ENCODE assay signal across 18 cellular contexts in genomic region chr7:572668-573495, GRCh38. TPM values are rescaled to one million over a fixed set of nuclear protein-coding genes. Genes with fewer than 3 reads are reported as not detected.
DNase-seq lines count a peak whose midpoint lies in the region; ATAC-seq and TF ChIP-seq lines count a peak whose summit lies in the region.
"Had no signal": no experiment of that assay in that cellular context is flagged by ENCODE, and none has a peak within 500 bp of the region (broad histone marks: within the 10 kb centered on the region; RNA-seq: fewer than 3 reads in every experiment).

No MANE protein-coding gene starts in this region.

- H4K8ac ChIP-seq in H9 (replicated peaks; ENCODE audit: insufficient read length, low read depth, low read length) = no peak overlapping the region
- no peak overlapping the region for H4K8ac ChIP-seq in neuronal stem cell (ENCODE audit: low read depth, low read length)

- H3K27ac Mint-ChIP-seq in H9 = peak overlapping the region in 2 of 3 experiments; percentile 52 to 81; a peak in 4 of 7 replicates
- H3K27ac Mint-ChIP-seq: CD8-positive, alpha-beta memory T cell; IgD-negative memory B cell had no signal

- peaks cover 2% of the 10 kb centered on the region for H3K27me3 Mint-ChIP-seq in H9 (ENCODE audit: low read depth)
- H3K27me3 Mint-ChIP-seq: CD8-positive, alpha-beta memory T cell; IgD-negative memory B cell had no signal

- H4K91ac ChIP-seq in H9 (ENCODE audit: insufficient read length, low read depth, low read length) (no peak overlapping the region), neuronal stem cell (ENCODE audit: low read depth, low read length, poor library complexity) (no peak overlapping the region)

- H2BK15ac ChIP-seq in H9 (ENCODE audit: low read depth, low read length) = no peak overlapping the region
- H2BK15ac ChIP-seq in neuronal stem cell (ENCODE audit: low read length) = peak overlapping the region; percentile 26

- H3K9me3 ChIP-seq in H9 (ENCODE audit: control insufficient read depth, low read depth, low read length) = no peaks in the 10 kb centered on the region
- no peaks in the 10 kb centered on the region for H3K9me3 ChIP-seq in SJCRH30 (replicated peaks)
- no peaks in the 10 kb centered on the region for H3K9me3 ChIP-seq in iPS-18a (ENCODE audit: control insufficient read depth, low read depth, low read length)
- H3K9me3 ChIP-seq in neuronal stem cell (replicated peaks in 1 of 2; ENCODE audit: control insufficient read depth in 2 of 2, insufficient read depth in 1 of 2, low read depth in 1 of 2, low read length in 2 of 2) = peaks cover 0 to 1% of the 10 kb centered on the region in 2 donors
- H3K9me3 ChIP-seq in upper lobe of right lung = no peaks in the 10 kb centered on the region
- H3K9me3 ChIP-seq: BE2C, HAP-1 had no signal

- H3K14ac ChIP-seq in H9 (ENCODE audit: insufficient read depth, low read length) = no peak overlapping the region
- H3K14ac ChIP-seq in neuronal stem cell (ENCODE audit: low read length) = peak overlapping the region; percentile 47

- H3K36me3 Mint-ChIP-seq in H9 (ENCODE audit: insufficient read depth in 1 of 3, low read depth in 3 of 3) = peaks cover 21 to 27% (median 23%) of the 10 kb centered on the region in 3 experiments

- H4K5ac ChIP-seq in H9 (ENCODE audit: insufficient read length, low read depth, low read length) = no peak overlapping the region

- H2AK5ac ChIP-seq in H9 (ENCODE audit: insufficient read length, low read length) (no peak overlapping the region), neuronal stem cell (ENCODE audit: low read depth, low read length) (peak overlapping the region; percentile 3)

- H3K9me3 Mint-ChIP-seq in H9 = peaks cover 0 to 5% of the 10 kb centered on the region in 2 experiments; a peak in 1 of 5 replicates
- H3K9me3 Mint-ChIP-seq: CD8-positive, alpha-beta memory T cell; IgD-negative memory B cell had no signal

- H3K79me1 ChIP-seq in H9 (ENCODE audit: insufficient read depth, low read depth, low read length, poor library complexity, severe bottlenecking) = no peaks in the 10 kb centered on the region
- peaks cover 3% of the 10 kb centered on the region for H3K79me1 ChIP-seq in neuronal stem cell (ENCODE audit: low read depth, low read length)

- H3K23ac ChIP-seq in H9 (ENCODE audit: insufficient read length, low read depth, low read length) (no peak overlapping the region), neuronal stem cell (ENCODE audit: low read depth, low read length, poor library complexity) (no peak overlapping the region)

- H3K36me3 ChIP-seq in SJCRH30 (no peaks in the 10 kb centered on the region), iPS-18a (ENCODE audit: control insufficient read depth, low read depth, low read length) (no peaks in the 10 kb centered on the region), neuronal stem cell (replicated peaks in 1 of 2; ENCODE audit: control insufficient read depth in 2 of 2, insufficient read depth in 2 of 2, low read length in 2 of 2) (peaks cover 0 to 4% of the 10 kb centered on the region in 2 donors), upper lobe of right lung (no peaks in the 10 kb centered on the region)
- H3K36me3 ChIP-seq: BE2C, HAP-1 had no signal

- DNase-seq in H9 = peak; percentile 75
- DNase-seq in SJCRH30 = peak; percentile 44 to 58
- no peak for DNase-seq in neuronal stem cell (ENCODE audit: low spot score)
- no peak for DNase-seq in upper lobe of right lung
- no peak for DNase-seq in foreskin keratinocyte
- no peak for DNase-seq in SHP77 treated with DMSO at 0.1 percent for 48 hours (lab: John Stamatoyannopoulos, UW)
- no peak for DNase-seq in NCI-H526 treated with DMSO at 0.1 percent for 48 hours (lab: John Stamatoyannopoulos, UW)
- DNase-seq: BE2C; CD8-positive, alpha-beta memory T cell; NCI-H1417; NCI-H2029; NCI-H2227 treated with DMSO at 0.1 percent for 48 hours; NCI-H69; NK-92 treated with Interleukin-12 subunit alpha and Interleukin-12 subunit beta, amount 100 ng/mL, for 24 hours had no signal

- H2BK120ac ChIP-seq in H9 (ENCODE audit: low read depth, low read length, poor library complexity, severe bottlenecking) (no peak overlapping the region), neuronal stem cell (ENCODE audit: low read depth, low read length) (peak overlapping the region; percentile 47)

- no peak overlapping the region for H3K56ac ChIP-seq in H9 (ENCODE audit: insufficient read length, low read depth, low read length)

- no peaks in the 10 kb centered on the region for H3K27me3 ChIP-seq in H9 (ENCODE audit: insufficient read depth, low read length)
- no peaks in the 10 kb centered on the region for H3K27me3 ChIP-seq in SJCRH30
- no peaks in the 10 kb centered on the region for H3K27me3 ChIP-seq in iPS-18a (ENCODE audit: control insufficient read depth, insufficient read depth, low read length)
- H3K27me3 ChIP-seq in neuronal stem cell (ENCODE audit: control insufficient read depth in 3 of 3, insufficient read depth in 3 of 3, low read depth in 1 of 3, low read length in 3 of 3) = no peaks in the 10 kb centered on the region
- no peaks in the 10 kb centered on the region for H3K27me3 ChIP-seq in upper lobe of right lung
- no peaks in the 10 kb centered on the region for H3K27me3 ChIP-seq in foreskin keratinocyte
- H3K27me3 ChIP-seq: BE2C had no signal

- intact Hi-C loops in upper lobe of right lung (cut with DNase I) = no loop called here

- H3T11ph ChIP-seq in H9 (ENCODE audit: low read length) = no peak overlapping the region

- TF ChIP-seq CTCF in H9 (conservative IDR thresholded peaks at IDR 0.05) = no peak
- TF ChIP-seq CTCF in upper lobe of right lung (IDR thresholded peaks at IDR 0.05) = no peak
- TF ChIP-seq CTCF in foreskin keratinocyte (conservative IDR thresholded peaks at IDR 0.05) = no peak

- WGBS in H9 (ENCODE audit: extremely low coverage, insufficient read length, low lambda C conversion rate) = no CpG with 5 or more reads among the region's 48 CpGs
- no CpG with 5 or more reads among the region's 48 CpGs for WGBS in neuronal stem cell (ENCODE audit: extremely low coverage in 2 of 2, insufficient read length in 2 of 2, insufficient replicate concordance in 1 of 2), 2 donors

- H2BK20ac ChIP-seq in H9 (ENCODE audit: low read depth, low read length, poor library complexity, severe bottlenecking) = no peak overlapping the region

- ATAC-seq in upper lobe of right lung = no peak
- ATAC-seq in foreskin keratinocyte = no peak

- H2AFZ ChIP-seq in H9 (ENCODE audit: low read length) (no peak overlapping the region), neuronal stem cell (ENCODE audit: low read length) (no peak overlapping the region)

- H3K4ac ChIP-seq in H9 (ENCODE audit: low read depth, low read length) (no peak overlapping the region), neuronal stem cell (ENCODE audit: low read length) (no peak overlapping the region)

- H2BK5ac ChIP-seq in H9 (ENCODE audit: insufficient read length, low read length) (no peak overlapping the region), neuronal stem cell (ENCODE audit: low read length) (peak overlapping the region; percentile 75)

- no peak overlapping the region for H3K18ac ChIP-seq in H9 (ENCODE audit: insufficient read length, low read depth, low read length)
- H3K18ac ChIP-seq in neuronal stem cell (ENCODE audit: low read length) = peak overlapping the region; percentile 83

- H3K4me2 ChIP-seq in H9 (ENCODE audit: insufficient read depth, insufficient read length, low read length) (no peak overlapping the region), neuronal stem cell (ENCODE audit: insufficient read depth, low read length, poor library complexity, severe bottlenecking) (no peak overlapping the region)

- H3K4me1 ChIP-seq in H9 (ENCODE audit: insufficient read depth, low read length) (no peaks in the 10 kb centered on the region; the same call in 1 of the 2 replicates), SJCRH30 (peaks cover 35% of the 10 kb centered on the region), iPS-18a (ENCODE audit: control insufficient read depth, low read depth, low read length) (peaks cover 12% of the 10 kb centered on the region), neuronal stem cell (ENCODE audit: control insufficient read depth in 2 of 2, insufficient read depth in 1 of 2, low read depth in 1 of 2, low read length in 2 of 2) (peaks cover 13 to 22% of the 10 kb centered on the region in 2 donors), upper lobe of right lung (no peaks in the 10 kb centered on the region), foreskin keratinocyte (no peaks in the 10 kb centered on the region)
- H3K4me1 ChIP-seq: BE2C, HAP-1 had no signal

- H3K4me3 ChIP-seq in SJCRH30 = peak overlapping the region; percentile 63
- H3K4me3 ChIP-seq in iPS-18a (ENCODE audit: low read length) = peak overlapping the region; percentile 6
- no peak overlapping the region for H3K4me3 ChIP-seq in neuronal stem cell (ENCODE audit: low read length in 2 of 2)
- no peak overlapping the region for H3K4me3 ChIP-seq in upper lobe of right lung
- H3K4me3 ChIP-seq: HAP-1, SK-N-MC had no signal

- peaks cover 11 to 22% of the 10 kb centered on the region in 2 experiments for H3K4me1 Mint-ChIP-seq in H9
- H3K4me1 Mint-ChIP-seq: CD8-positive, alpha-beta memory T cell had no signal

- H3K27ac ChIP-seq in H9 (ENCODE audit: insufficient read length, low read depth, low read length) (no peak overlapping the region), SJCRH30 (peak overlapping the region; percentile 91), iPS-18a (ENCODE audit: low read length) (no peak overlapping the region), neuronal stem cell (replicated peaks; ENCODE audit: low read length) (no peak overlapping the region), upper lobe of right lung (no peak overlapping the region), foreskin keratinocyte (no peak overlapping the region)
- H3K27ac ChIP-seq: SK-N-MC had no signal

- peak overlapping the region in 1 of 2 experiments; percentile 35; a peak in 2 of 5 replicates for H3K4me3 Mint-ChIP-seq in H9
- H3K4me3 Mint-ChIP-seq: CD8-positive, alpha-beta memory T cell; IgD-negative memory B cell had no signal

- H3K79me2 ChIP-seq in H9 (ENCODE audit: insufficient read depth, low read length) = no peaks in the 10 kb centered on the region

- H3K9ac ChIP-seq in H9 (ENCODE audit: extremely low read depth, insufficient read length, low read length) (no peak overlapping the region), iPS-18a (ENCODE audit: low read length) (no peak overlapping the region), neuronal stem cell (ENCODE audit: low read depth, low read length, poor library complexity) (no peak overlapping the region)

- no peak overlapping the region for H2BK12ac ChIP-seq in H9 (ENCODE audit: insufficient read length, low read depth, low read length)
- H2BK12ac ChIP-seq in neuronal stem cell (ENCODE audit: low read length) = peak overlapping the region; percentile 41

- no peaks in the 10 kb centered on the region for H4K20me1 ChIP-seq in H9 (ENCODE audit: control insufficient read depth, insufficient read depth, insufficient read length)

- H3K23me2 ChIP-seq in H9 (ENCODE audit: insufficient read length, low read depth, low read length, poor library complexity, severe bottlenecking) = no peaks in the 10 kb centered on the region

RNA-seq across cellular contexts. Expression of gene PDGFA, which starts 53.2 kb away (rescaled TPM):
- 34.3 and 35.8 TPM in 2 replicates for total RNA-seq in H9 (2021)
- 26.9 and 31.6 TPM in 2 replicates for total RNA-seq in SJCRH30 (2014; rRNA removed; shearing (Covaris generic))
- polyA plus RNA-seq in neuronal stem cell (2013, experiment 1 of 2) = 6.2 TPM
- polyA plus RNA-seq in neuronal stem cell (2013, experiment 2 of 2) = 5.7 TPM
- 57.1 TPM for total RNA-seq in upper lobe of right lung
- total RNA-seq in foreskin keratinocyte = 41.4 and 42.0 TPM in 2 replicates
- 21.1 and 22.2 TPM in 2 replicates for polyA plus RNA-seq in foreskin keratinocyte
- polyA plus RNA-seq: IgD-negative memory B cell had no signal

Comparison
In these comparisons a context has a peak if more than half of its experiments do, and no peak if none do; other contexts are left out.
1. DNase-seq: peak in H9 (single experiment) and SJCRH30 (2 of 2); none in neuronal stem cell (single experiment), upper lobe of right lung (single experiment), foreskin keratinocyte (0 of 2), SHP77 treated with DMSO at 0.1 percent for 48 hours (single experiment) and NCI-H526 treated with DMSO at 0.1 percent for 48 hours (single experiment).
2. H3K4me3 ChIP-seq: peak in SJCRH30 (single experiment) and iPS-18a (single experiment); none in neuronal stem cell (0 of 2) and upper lobe of right lung (single experiment).